ENCODE assay signal across 1 cellular context in genomic region chr17:57984226-57984890, GRCh38.
TF ChIP-seq lines count a peak whose summit lies in the region.

No MANE protein-coding gene starts in this region.

TF ChIP-seq in HCT116, 20 proteins besides CTCF, POLR2A, EP300 and RAD21 (continued from another document):
- TF ChIP-seq, protein P1, sequence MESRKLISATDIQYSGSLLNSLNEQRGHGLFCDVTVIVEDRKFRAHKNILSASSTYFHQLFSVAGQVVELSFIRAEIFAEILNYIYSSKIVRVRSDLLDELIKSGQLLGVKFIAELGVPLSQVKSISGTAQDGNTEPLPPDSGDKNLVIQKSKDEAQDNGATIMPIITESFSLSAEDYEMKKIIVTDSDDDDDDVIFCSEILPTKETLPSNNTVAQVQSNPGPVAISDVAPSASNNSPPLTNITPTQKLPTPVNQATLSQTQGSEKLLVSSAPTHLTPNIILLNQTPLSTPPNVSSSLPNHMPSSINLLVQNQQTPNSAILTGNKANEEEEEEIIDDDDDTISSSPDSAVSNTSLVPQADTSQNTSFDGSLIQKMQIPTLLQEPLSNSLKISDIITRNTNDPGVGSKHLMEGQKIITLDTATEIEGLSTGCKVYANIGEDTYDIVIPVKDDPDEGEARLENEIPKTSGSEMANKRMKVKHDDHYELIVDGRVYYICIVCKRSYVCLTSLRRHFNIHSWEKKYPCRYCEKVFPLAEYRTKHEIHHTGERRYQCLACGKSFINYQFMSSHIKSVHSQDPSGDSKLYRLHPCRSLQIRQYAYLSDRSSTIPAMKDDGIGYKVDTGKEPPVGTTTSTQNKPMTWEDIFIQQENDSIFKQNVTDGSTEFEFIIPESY (IDR thresholded peaks at IDR 0.05; ENCODE audit: extremely low read depth, insufficient replicate concordance, low read length), result no peak
- TF ChIP-seq JUND (IDR thresholded peaks at IDR 0.05), result no peak
